In genomic region chr19:55147408-55148251, GRCh38 we compare ENCODE assay signal across 1 cellular context.
TF ChIP-seq lines count a peak whose summit lies in the region.

No MANE protein-coding gene starts in this region.

TF ChIP-seq in H1, 55 proteins besides CTCF, POLR2A, EP300 and RAD21:
- no peak for TF ChIP-seq RNF2 (IDR thresholded peaks at IDR 0.05; ENCODE audit: borderline replicate concordance, low read depth, low read length, missing control alignments, poor library complexity, severe bottlenecking)
- peak; percentile 45; the same call in 1 of the 2 replicates for TF ChIP-seq TCF12 (IDR thresholded peaks at IDR 0.05; ENCODE audit: low read depth, low read length)
- peak; percentile 75 to 82; a peak in 2 of 4 replicates for TF ChIP-seq SIN3A (conservative IDR thresholded peaks at IDR 0.05 in 1 of 2, IDR thresholded peaks at IDR 0.05 in 1 of 2; ENCODE audit: low read depth in 1 of 2, low read length in 2 of 2)
